In the genomic region with DNA sequence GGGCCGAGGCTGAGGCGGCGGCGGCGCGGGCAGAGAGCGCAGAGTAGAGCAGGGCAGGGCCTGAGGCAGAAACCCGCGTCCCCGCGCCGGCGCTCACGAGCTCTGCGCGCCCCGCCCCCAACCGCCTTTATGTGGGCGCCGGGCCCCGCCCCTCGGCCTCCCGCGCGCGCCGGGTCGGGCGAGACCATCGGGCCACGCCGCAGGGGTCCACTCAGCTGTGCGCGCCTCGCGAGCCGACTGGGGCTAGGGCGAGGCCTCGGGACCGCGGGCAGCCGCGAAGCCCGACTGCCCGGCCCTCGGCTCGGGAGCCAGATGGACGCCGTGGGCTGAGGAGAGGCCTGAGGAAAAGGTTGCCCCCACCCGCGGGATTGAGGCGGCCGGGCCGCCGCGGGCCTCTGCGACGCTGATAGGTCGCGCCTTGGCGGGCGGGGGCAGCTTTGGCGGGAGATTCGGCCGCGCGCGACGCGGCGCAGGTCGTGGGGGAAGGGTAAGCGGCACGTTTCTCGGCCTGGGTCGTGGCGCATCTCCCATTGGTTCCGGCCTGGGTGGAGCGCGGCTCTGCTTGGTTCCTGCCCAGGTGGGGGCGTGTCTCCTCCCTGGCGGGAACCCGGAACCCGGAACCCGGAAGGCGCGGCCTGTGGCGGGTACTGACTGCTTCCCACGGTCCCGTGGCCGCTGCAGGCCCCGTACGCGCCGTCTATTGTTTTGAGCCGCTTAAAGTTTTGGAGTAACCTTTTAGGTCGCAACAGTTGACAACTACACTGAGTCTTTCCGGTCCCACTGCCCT, we compare ENCODE assay signal across 8 cellular contexts. TPM values are rescaled to one million over a fixed set of nuclear protein-coding genes. Genes with fewer than 3 reads are reported as not detected.
DNase-seq lines count a peak whose midpoint lies in the region; ATAC-seq and TF ChIP-seq lines count a peak whose summit lies in the region.

A gene (minus strand): TSS at position 104 of the 787 bp plus-strand sequence. CDS start 131 bp downstream, outside the sequence.

- H3K4me3 Mint-ChIP-seq in osteocyte (ENCODE audit: unreplicated experiment): peak within 1 kb of the TSS; percentile 98

- H3K27me3 ChIP-seq in thoracic aorta (replicated peaks; ENCODE audit: insufficient read depth): no peaks in the 10 kb centered on the region

- H3K36me3 Mint-ChIP-seq in activated naive CD4-positive, alpha-beta T cell treated with anti-CD3 and anti-CD28 coated beads, Interleukin-2, amount 50 U/mL, for 72 hours: peaks cover 50 to 52% of the 10 kb centered on the region in 2 donors
- H3K36me3 Mint-ChIP-seq in osteocyte (ENCODE audit: unreplicated experiment): peaks cover 11% of the 10 kb centered on the region

- peak within 1 kb of the TSS; percentile 93 to 100 for H3K27ac ChIP-seq in thoracic aorta

- peak; percentile 97 for TF ChIP-seq POLR2A in GM10847 (IDR thresholded peaks at IDR 0.05; ENCODE audit: extremely low read depth, insufficient read length)

- H3K4me3 ChIP-seq in thoracic aorta: peak within 1 kb of the TSS; percentile 79

- H3K9me3 Mint-ChIP-seq in activated naive CD4-positive, alpha-beta T cell treated with anti-CD3 and anti-CD28 coated beads, Interleukin-2, amount 50 U/mL, for 72 hours: no peaks in the 10 kb centered on the region
- no peaks in the 10 kb centered on the region for H3K9me3 Mint-ChIP-seq in osteocyte (ENCODE audit: unreplicated experiment)

- H3K27ac Mint-ChIP-seq in activated naive CD4-positive, alpha-beta T cell treated with anti-CD3 and anti-CD28 coated beads, Interleukin-2, amount 50 U/mL, for 72 hours: peak within 1 kb of the TSS; percentile 92 to 99
- H3K27ac Mint-ChIP-seq in osteocyte (ENCODE audit: unreplicated experiment): peak within 1 kb of the TSS; percentile 96

- peaks cover 10 to 27% of the 10 kb centered on the region in 2 donors for H3K4me1 ChIP-seq in thoracic aorta (ENCODE audit: control insufficient read depth in 1 of 2, low read depth in 2 of 2)

- peak; percentile 91 for DNase-seq in NCI-H1105 (lab: John Stamatoyannopoulos, UW)
- DNase-seq in SKM-1 (lab: John Stamatoyannopoulos, UW; ENCODE audit: unreplicated experiment): peak; percentile 99
- peak; percentile 99 for DNase-seq in activated naive CD4-positive, alpha-beta T cell treated with anti-CD3 and anti-CD28 coated beads, Interleukin-2, amount 50 U/mL, for 72 hours (ENCODE audit: low spot score in 2 of 2)
- DNase-seq in glomerular endothelial cell (ENCODE audit: extremely low read depth, low read depth, low spot score): no peak
- DNase-seq in osteocyte (ENCODE audit: extremely low spot score, unreplicated experiment): peak; percentile 97
- DNase-seq in thoracic aorta (ENCODE audit: low spot score): peak; percentile 78

- H3K9me3 ChIP-seq in thoracic aorta: no peaks in the 10 kb centered on the region

- H3K36me3 ChIP-seq in thoracic aorta: peaks cover 3% of the 10 kb centered on the region

- no peak for TF ChIP-seq CTCF in osteocyte (IDR thresholded peaks at IDR 0.05)
- no peak for TF ChIP-seq CTCF in thoracic aorta (IDR thresholded peaks at IDR 0.05)

- ATAC-seq in HG02642 (IDR thresholded peaks at IDR 0.05; ENCODE audit: poor library complexity, unreplicated experiment) (peak; percentile 80), thoracic aorta (ENCODE audit: insufficient number of reproducible peaks, low FRiP score, low read depth) (peak; percentile 88)
- ATAC-seq in activated naive CD4-positive, alpha-beta T cell treated with anti-CD3 and anti-CD28 coated beads, Interleukin-2, amount 50 U/mL, for 72 hours: peak; percentile 91 to 92

- H3K4me1 Mint-ChIP-seq in osteocyte (ENCODE audit: unreplicated experiment): peaks cover 36% of the 10 kb centered on the region

- H3K27me3 Mint-ChIP-seq in osteocyte (ENCODE audit: unreplicated experiment): no peaks in the 10 kb centered on the region

RNA-seq across cellular contexts. Expression of the gene that starts here (rescaled TPM):
- 100 to 1,000 TPM in 1 of 2 donors, 10 to 100 TPM in 1; 73.0 to 110 TPM for total RNA-seq in activated naive CD4-positive, alpha-beta T cell treated with anti-CD3 and anti-CD28 coated beads, Interleukin-2, amount 50 U/mL, for 72 hours
- total RNA-seq in glomerular endothelial cell (75.4 and 78.5 TPM in 2 replicates), osteocyte (49.1 and 50.4 TPM in 2 replicates), thoracic aorta (10 to 100 TPM; 29.8 to 30.5 TPM)
